15 cellular contexts compared by ENCODE assay signal in genomic region chr21:37356710-37357109, GRCh38. TPM values are rescaled to one million over a fixed set of nuclear protein-coding genes. Genes with fewer than 3 reads are reported as not detected.
A peak's percentile ranks its signal among the peaks of the same experiment; 100 is the strongest.
DNase-seq lines count a peak whose midpoint lies in the region; ATAC-seq, FAIRE-seq and TF ChIP-seq lines count a peak whose summit lies in the region.
"Had no signal": no experiment of that assay in that cellular context is flagged by ENCODE, and none has a peak within 500 bp of the region (broad histone marks: within the 10 kb centered on the region; RNA-seq: fewer than 3 reads in every experiment).

No MANE protein-coding gene starts in this region.

- WGBS in pancreas, 2 donors: 49 to 54% methylated on average over 5 of the region's 5 CpGs

- no peaks in the 10 kb centered on the region for H4K20me1 ChIP-seq in Karpas-422 (ENCODE audit: insufficient read depth, low read depth, low read length)

- TF ChIP-seq POLR2A in erythroblast (IDR thresholded peaks at IDR 0.05; ENCODE audit: low read length): no peak

- H3K4me1 ChIP-seq in Karpas-422 (ENCODE audit: low read length) (no peaks in the 10 kb centered on the region), pancreas (no peaks in the 10 kb centered on the region)

- ATAC-seq in pancreas: no peak

- H3K27ac ChIP-seq in Karpas-422 (ENCODE audit: low read length): no peak overlapping the region
- H3K27ac ChIP-seq in pancreas: no peak overlapping the region

- no peak overlapping the region for H3K9ac ChIP-seq in Karpas-422 (ENCODE audit: low read length)

- H3K79me2 ChIP-seq in Karpas-422 (ENCODE audit: low read length): no peaks in the 10 kb centered on the region

- FAIRE-seq in bronchial epithelial cell (lab: Jason Lieb, UNC) (no peak), pancreas (lab: Jason Lieb, UNC) (no peak)
- FAIRE-seq: A204.1, H1 had no signal

- DNase-seq in Karpas-422: peak; percentile 2
- peak; percentile 44 for DNase-seq in M059J (ENCODE audit: low read depth)
- peak; percentile 43 for DNase-seq in bronchial epithelial cell (ENCODE audit: low read depth)
- peak; percentile 32 to 36 for DNase-seq in erythroblast (lab: John Stamatoyannopoulos, UW)
- no peak for DNase-seq in pancreas
- no peak for DNase-seq in NCI-H1105 (lab: John Stamatoyannopoulos, UW)
- DNase-seq in activated T-cell treated with anti-CD3 and anti-CD28 coated beads for 4 hours: no peak
- no peak for DNase-seq in OCI-M2 (lab: John Stamatoyannopoulos, UW; ENCODE audit: unreplicated experiment)
- DNase-seq: C1 segment of cervical spinal cord; Calu3; CD4-positive, alpha-beta T cell; DMS 273 treated with DMSO at 0.1 percent for 48 hours had no signal

- H3K4me2 ChIP-seq in Karpas-422 (ENCODE audit: low read depth, low read length, poor library complexity, severe bottlenecking): no peak overlapping the region

- no peak for TF ChIP-seq CTCF in bronchial epithelial cell (IDR thresholded peaks at IDR 0.05; ENCODE audit: insufficient read depth, low read length, severe bottlenecking)
- no peak for TF ChIP-seq CTCF in pancreas (IDR thresholded peaks at IDR 0.05)

- H3K9me3 ChIP-seq in Karpas-422 (ENCODE audit: low read length) (no peaks in the 10 kb centered on the region), pancreas (no peaks in the 10 kb centered on the region)

- H2AFZ ChIP-seq in Karpas-422 (ENCODE audit: low read length): no peak overlapping the region

- H3K27me3 ChIP-seq in Karpas-422 (ENCODE audit: low read length) (no peaks in the 10 kb centered on the region), bronchial epithelial cell (ENCODE audit: control insufficient read depth, insufficient read depth, low read length) (no peaks in the 10 kb centered on the region), pancreas (no peaks in the 10 kb centered on the region)

- H3K36me3 ChIP-seq in Karpas-422 (ENCODE audit: insufficient read depth, low read length) (no peaks in the 10 kb centered on the region), bronchial epithelial cell (ENCODE audit: control insufficient read depth, insufficient read depth, low read length) (no peaks in the 10 kb centered on the region), pancreas (no peaks in the 10 kb centered on the region)
- H3K36me3 ChIP-seq: HAP-1 had no signal

- no peaks in the 10 kb centered on the region for H3K9me2 ChIP-seq in Karpas-422 (replicated peaks; ENCODE audit: insufficient read depth, low read length)

- intact Hi-C loops in pancreas (cut with DNase I): no loop called here

- H3K4me3 ChIP-seq in Karpas-422 (ENCODE audit: low read length) (no peak overlapping the region), bronchial epithelial cell (ENCODE audit: low read depth, low read length) (no peak overlapping the region), pancreas (no peak overlapping the region)
- H3K4me3 ChIP-seq: HAP-1 had no signal

RNA-seq across cellular contexts. Expression of gene DYRK1A, which starts 9.9 kb away (rescaled TPM):
- 65.3 and 98.2 TPM in 2 replicates for total RNA-seq in Karpas-422 (2014; rRNA removed; shearing (Covaris generic); ENCODE audit: low replicate concordance)
- 55.5 and 79.8 TPM in 2 replicates for total RNA-seq in M059J (2014; rRNA removed; shearing (Covaris generic))
- total RNA-seq in bronchial epithelial cell: 47.4 and 51.1 TPM in 2 replicates
- 10 to 100 TPM; 20.4 to 37.9 (median 23.2) TPM for total RNA-seq in pancreas
- 10 to 100 TPM; 10.4 to 15.5 TPM for polyA plus RNA-seq in pancreas

Comparison
In these comparisons a context has a peak if more than half of its experiments do, and no peak if none do; other contexts are left out.
1. DNase-seq: peak in Karpas-422 (single experiment), M059J (single experiment), bronchial epithelial cell (single experiment) and erythroblast (2 of 2); none in pancreas (0 of 6), NCI-H1105 (single experiment), activated T-cell treated with anti-CD3 and anti-CD28 coated beads for 4 hours (single experiment) and OCI-M2 (single experiment).